In genomic region chr1:239307886-239308285, GRCh38 we compare ENCODE assay signal across 24 cellular contexts.
"Had no signal": no experiment of that assay in that cellular context is flagged by ENCODE, and none has a peak within 500 bp of the region (broad histone marks: within the 10 kb centered on the region; RNA-seq: fewer than 3 reads in every experiment).

No MANE protein-coding gene starts in this region.

- DNase-seq: colonic mucosa; cortex of kidney; effector CD8-positive, alpha-beta T cell; effector memory CD8-positive, alpha-beta T cell; endodermal cell; erythroblast; esophagus squamous epithelium; foreskin fibroblast; heart left ventricle; hypothalamus; immature natural killer cell; islet precursor cell; left cardiac atrium; left lung; left ventricle myocardium superior; lower lobe of right lung; mesenchymal stem cell; midbrain; naive thymus-derived CD4-positive, alpha-beta T cell had no signal

- H3K4me3 ChIP-seq: colonic mucosa, esophagus squamous epithelium, gastroesophageal sphincter, heart left ventricle, hepatocyte, left lung, lower lobe of right lung had no signal

- H3K36me3 Mint-ChIP-seq: immature natural killer cell; naive thymus-derived CD4-positive, alpha-beta T cell had no signal

- H3K9me3 ChIP-seq: colonic mucosa, esophagus squamous epithelium, gastroesophageal sphincter, heart left ventricle, left lung, lower lobe of right lung had no signal

- H3K36me3 ChIP-seq: colonic mucosa, esophagus squamous epithelium, gastroesophageal sphincter, heart left ventricle, left lung, lower lobe of right lung had no signal

- H3K9me3 Mint-ChIP-seq: dendritic cell treated with granulocyte-macrophage colony-stimulating factor and Interleukin-4, amounts not matched to agents 40 ng/mL and 50 ng/mL, for 4 days; effector memory CD8-positive, alpha-beta T cell; endodermal cell; immature natural killer cell; naive thymus-derived CD4-positive, alpha-beta T cell had no signal

- H3K27ac Mint-ChIP-seq: dendritic cell treated with granulocyte-macrophage colony-stimulating factor and Interleukin-4, amounts not matched to agents 40 ng/mL and 50 ng/mL, for 4 days; effector memory CD8-positive, alpha-beta T cell; endodermal cell; immature natural killer cell; naive thymus-derived CD4-positive, alpha-beta T cell had no signal

- H3K27me3 Mint-ChIP-seq: dendritic cell treated with granulocyte-macrophage colony-stimulating factor and Interleukin-4, amounts not matched to agents 40 ng/mL and 50 ng/mL, for 4 days; effector memory CD8-positive, alpha-beta T cell had no signal

- H3K27me3 ChIP-seq: colonic mucosa, esophagus squamous epithelium, gastroesophageal sphincter, heart left ventricle, hepatocyte, left lung had no signal

- H3K4me1 ChIP-seq: colonic mucosa, esophagus squamous epithelium, heart left ventricle, left lung, lower lobe of right lung had no signal

- FAIRE-seq: endometrium had no signal

- H3K4me3 Mint-ChIP-seq: dendritic cell treated with granulocyte-macrophage colony-stimulating factor and Interleukin-4, amounts not matched to agents 40 ng/mL and 50 ng/mL, for 4 days; effector memory CD8-positive, alpha-beta T cell; endodermal cell; immature natural killer cell; naive thymus-derived CD4-positive, alpha-beta T cell had no signal

- H3K27ac ChIP-seq: colonic mucosa, epithelial cell of prostate, esophagus squamous epithelium, gastroesophageal sphincter, heart left ventricle, hepatocyte, left lung, lower lobe of right lung had no signal

- H3K4me1 Mint-ChIP-seq: endodermal cell; immature natural killer cell; naive thymus-derived CD4-positive, alpha-beta T cell had no signal
